1 cellular context compared by ENCODE assay signal in genomic region chr5:133968057-133968993, GRCh38.
TF ChIP-seq lines count a peak whose summit lies in the region.

C5orf15 (minus strand) TSS chr5:133968625; CDS start chr5:133968584, 41 bp downstream.

TF ChIP-seq in HCT116, 20 proteins besides CTCF, POLR2A, EP300 and RAD21 (continued from another document):
- no peak for TF ChIP-seq CEBPB (IDR thresholded peaks at IDR 0.05; ENCODE audit: low read depth)
- no peak for TF ChIP-seq EGR1 (IDR thresholded peaks at IDR 0.05; ENCODE audit: low read depth)
- no peak for TF ChIP-seq JUND (IDR thresholded peaks at IDR 0.05)
- TF ChIP-seq TCF7L2 (IDR thresholded peaks at IDR 0.05; ENCODE audit: borderline replicate concordance, extremely low read depth, insufficient read depth, insufficient read length): peak; percentile 25
- peak; percentile 80 for TF ChIP-seq ZFX (IDR thresholded peaks at IDR 0.05)
- TF ChIP-seq YY1 (IDR thresholded peaks at IDR 0.05; ENCODE audit: extremely low read depth, insufficient replicate concordance, low read depth, low read length): peak; percentile 93
- peak; percentile 76; the same call in 1 of the 2 replicates for TF ChIP-seq CBX3 (IDR thresholded peaks at IDR 0.05; ENCODE audit: low read depth)
